ENCODE assay signal across 23 cellular contexts in genomic region chr11:94705419-94705818, GRCh38.
A peak's percentile ranks its signal among the peaks of the same experiment; 100 is the strongest.
DNase-seq lines count a peak whose midpoint lies in the region; ATAC-seq and TF ChIP-seq lines count a peak whose summit lies in the region.
"Had no signal": no experiment of that assay in that cellular context is flagged by ENCODE, and none has a peak within 500 bp of the region (broad histone marks: within the 10 kb centered on the region; RNA-seq: fewer than 3 reads in every experiment).

No MANE protein-coding gene starts in this region.

- H4K8ac ChIP-seq in mesendoderm (ENCODE audit: low read depth, low read length): no peak overlapping the region

- no peak overlapping the region for H3K9ac ChIP-seq in mesendoderm (ENCODE audit: low read length)

- no peak overlapping the region for H2BK5ac ChIP-seq in mesendoderm (ENCODE audit: low read length)

- no peak overlapping the region for H3K4me2 ChIP-seq in mesendoderm (ENCODE audit: low read length)

- H3K9me3 Mint-ChIP-seq in osteocyte (ENCODE audit: unreplicated experiment): no peaks in the 10 kb centered on the region
- H3K9me3 Mint-ChIP-seq: activated naive CD8-positive, alpha-beta T cell treated with anti-CD3 and anti-CD28 coated beads for 36 hours; natural killer cell treated with Interleukin-12 subunit alpha and Interleukin-12 subunit beta and Interleukin-15 and Interleukin-18, amount 100 ng/mL, for 72 hours; T-helper 2 cell treated with Interferon-gamma antibody and Interleukin-4, amounts not matched to agents 5 μg/mL and 100 μg/mL, for 36 hours had no signal

- no peak overlapping the region for H3K56ac ChIP-seq in mesendoderm (ENCODE audit: low read length)

- H3K4me3 Mint-ChIP-seq in osteocyte (ENCODE audit: unreplicated experiment): no peak overlapping the region
- H3K4me3 Mint-ChIP-seq: activated naive CD8-positive, alpha-beta T cell treated with anti-CD3 and anti-CD28 coated beads for 36 hours; CD8-positive, alpha-beta memory T cell; natural killer cell treated with Interleukin-12 subunit alpha and Interleukin-12 subunit beta and Interleukin-15 and Interleukin-18, amount 100 ng/mL, for 72 hours; stimulated activated memory B cell treated with anti-CD40 and anti-IgM and Interleukin-4, amounts not matched to agents 10 μg/mL and 1 μg/mL and 100 μg/mL, for 72 hours; T-helper 2 cell treated with Interferon-gamma antibody and Interleukin-4, amounts not matched to agents 5 μg/mL and 100 μg/mL, for 36 hours had no signal

- no peak overlapping the region for H3K23ac ChIP-seq in mesendoderm (ENCODE audit: low read length)

- H2BK15ac ChIP-seq in mesendoderm (replicated peaks; ENCODE audit: low read depth): no peak overlapping the region

- no peaks in the 10 kb centered on the region for H3K79me1 ChIP-seq in mesendoderm (ENCODE audit: low read length)

- no peak overlapping the region for H3K27ac Mint-ChIP-seq in osteocyte (ENCODE audit: unreplicated experiment)
- H3K27ac Mint-ChIP-seq: activated naive CD8-positive, alpha-beta T cell treated with anti-CD3 and anti-CD28 coated beads for 36 hours; CD8-positive, alpha-beta memory T cell; natural killer cell treated with Interleukin-12 subunit alpha and Interleukin-12 subunit beta and Interleukin-15 and Interleukin-18, amount 100 ng/mL, for 72 hours; stimulated activated memory B cell treated with anti-CD40 and anti-IgM and Interleukin-4, amounts not matched to agents 10 μg/mL and 1 μg/mL and 100 μg/mL, for 72 hours; T-helper 2 cell treated with Interferon-gamma antibody and Interleukin-4, amounts not matched to agents 5 μg/mL and 100 μg/mL, for 36 hours had no signal

- DNase-seq in RWPE2 (ENCODE audit: low spot score) (no peak), Right ventricle myocardium superior (peak; percentile 44), mesendoderm (no peak), H7 (no peak), osteocyte (ENCODE audit: extremely low spot score, unreplicated experiment) (no peak), ACHN (no peak)
- DNase-seq: activated CD4-positive, alpha-beta T cell treated with anti-CD3 and anti-CD28 coated beads, Interleukin-2, amount 50 U/mL, for 4 hours; activated CD8-positive, alpha-beta memory T cell treated with anti-CD3 and anti-CD28 coated beads, Interleukin-2, amount 50 U/mL, for 48 hours; activated naive CD8-positive, alpha-beta T cell treated with anti-CD3 and anti-CD28 coated beads for 36 hours; AML-193; CD8-positive, alpha-beta memory T cell; effector CD4-positive, alpha-beta T cell; erythroblast; foreskin melanocyte; NCI-H2107; NCI-H510A treated with DMSO at 0.1 percent for 48 hours; posterior cingulate gyrus; stimulated activated CD4-positive, alpha-beta T cell treated with anti-CD3 and anti-CD28 coated beads, Interleukin-1b, Interleukin-23, amount 100 ng/mL, for 48 hours had no signal

- H3K4me3 ChIP-seq in RWPE2 (ENCODE audit: severe bottlenecking) (no peak overlapping the region), mesendoderm (ENCODE audit: low read length) (no peak overlapping the region), thymus (ENCODE audit: low read length) (no peak overlapping the region), H7 (ENCODE audit: insufficient read depth, low read depth, low read length) (no peak overlapping the region)

- H3K18ac ChIP-seq in mesendoderm (ENCODE audit: low read length): peak overlapping the region; percentile 60

- H3K27me3 Mint-ChIP-seq in osteocyte (ENCODE audit: unreplicated experiment): peaks cover 43% of the 10 kb centered on the region
- H3K27me3 Mint-ChIP-seq: stimulated activated memory B cell treated with anti-CD40 and anti-IgM and Interleukin-4, amounts not matched to agents 10 μg/mL and 1 μg/mL and 100 μg/mL, for 72 hours had no signal

- H3K79me2 ChIP-seq in mesendoderm (ENCODE audit: control insufficient read depth, insufficient read depth, low read length): no peaks in the 10 kb centered on the region

- peak overlapping the region; percentile 95 for H3K4ac ChIP-seq in mesendoderm (ENCODE audit: low read depth, low read length)

- H3K36me3 Mint-ChIP-seq in osteocyte (ENCODE audit: unreplicated experiment): no peaks in the 10 kb centered on the region
- H3K36me3 Mint-ChIP-seq: activated naive CD8-positive, alpha-beta T cell treated with anti-CD3 and anti-CD28 coated beads for 36 hours; CD8-positive, alpha-beta memory T cell; natural killer cell treated with Interleukin-12 subunit alpha and Interleukin-12 subunit beta and Interleukin-15 and Interleukin-18, amount 100 ng/mL, for 72 hours; stimulated activated memory B cell treated with anti-CD40 and anti-IgM and Interleukin-4, amounts not matched to agents 10 μg/mL and 1 μg/mL and 100 μg/mL, for 72 hours had no signal

- H3K27ac ChIP-seq in RWPE2 (ENCODE audit: poor library complexity, severe bottlenecking) (peak overlapping the region; percentile 99), mesendoderm (ENCODE audit: low read depth, low read length) (no peak overlapping the region), thymus (ENCODE audit: low read depth) (peak overlapping the region; percentile 70)

- no peak for TF ChIP-seq CTCF in RWPE2 (IDR thresholded peaks at IDR 0.05; ENCODE audit: poor library complexity, severe bottlenecking)
- TF ChIP-seq CTCF in osteocyte (IDR thresholded peaks at IDR 0.05): no peak

- no peak overlapping the region for H2AK5ac ChIP-seq in mesendoderm (ENCODE audit: low read length)

- H3K9me3 ChIP-seq in RWPE2 (ENCODE audit: severe bottlenecking): no peaks in the 10 kb centered on the region
- no peaks in the 10 kb centered on the region for H3K9me3 ChIP-seq in thymus (ENCODE audit: control insufficient read depth)

- H3K27me3 ChIP-seq in RWPE2 (ENCODE audit: insufficient read depth, poor library complexity, severe bottlenecking): no peaks in the 10 kb centered on the region
- no peaks in the 10 kb centered on the region for H3K27me3 ChIP-seq in mesendoderm (ENCODE audit: insufficient read depth, low read length, poor library complexity)
- H3K27me3 ChIP-seq in thymus (ENCODE audit: control insufficient read depth, insufficient read depth): no peaks in the 10 kb centered on the region
- H3K27me3 ChIP-seq in H7 (ENCODE audit: control insufficient read depth, insufficient read depth, low read length): no peaks in the 10 kb centered on the region

- no peaks in the 10 kb centered on the region for H3K4me1 Mint-ChIP-seq in osteocyte (ENCODE audit: unreplicated experiment)
- H3K4me1 Mint-ChIP-seq: activated naive CD8-positive, alpha-beta T cell treated with anti-CD3 and anti-CD28 coated beads for 36 hours; CD8-positive, alpha-beta memory T cell; stimulated activated memory B cell treated with anti-CD40 and anti-IgM and Interleukin-4, amounts not matched to agents 10 μg/mL and 1 μg/mL and 100 μg/mL, for 72 hours had no signal

- H4K5ac ChIP-seq in mesendoderm (ENCODE audit: low read length): no peak overlapping the region

- in situ Hi-C loops in ACHN (cut with HindIII; ENCODE audit: low pct_ligation_motif_present, low pct_unique_long_range_greater_than_20kb, low sequenced_read_pairs): no loop called here

- H3K36me3 ChIP-seq in RWPE2 (ENCODE audit: low read depth) (peaks cover 24% of the 10 kb centered on the region), mesendoderm (ENCODE audit: control insufficient read depth, insufficient read depth, low read length) (no peaks in the 10 kb centered on the region), thymus (ENCODE audit: control insufficient read depth, insufficient read depth) (no peaks in the 10 kb centered on the region), H7 (replicated peaks; ENCODE audit: control insufficient read depth, insufficient read depth, low read length) (no peaks in the 10 kb centered on the region)

- ATAC-seq in RWPE2 (ENCODE audit: low read depth) (no peak), Right ventricle myocardium superior (ENCODE audit: poor library complexity) (peak; percentile 94)
- ATAC-seq: HepG2; natural killer cell treated with Interleukin-12 subunit alpha and Interleukin-12 subunit beta and Interleukin-15 and Interleukin-18, amount 100 ng/mL, for 72 hours; stimulated activated memory B cell treated with anti-CD40 and anti-IgM and Interleukin-4, amounts not matched to agents 10 μg/mL and 1 μg/mL and 100 μg/mL, for 72 hours had no signal

- H3K4me1 ChIP-seq in RWPE2 (ENCODE audit: insufficient read depth, poor library complexity, severe bottlenecking) (peaks cover 35% of the 10 kb centered on the region), mesendoderm (ENCODE audit: control insufficient read depth, low read depth, low read length) (no peaks in the 10 kb centered on the region), thymus (ENCODE audit: control insufficient read depth, insufficient read depth, low read length) (no peaks in the 10 kb centered on the region)

- intact Hi-C loops in Right ventricle myocardium superior (cut with DNase I): no loop called here

- H2BK120ac ChIP-seq in mesendoderm (ENCODE audit: low read depth, low read length): no peak overlapping the region
